20 cellular contexts compared by ENCODE assay signal in the genomic region with DNA sequence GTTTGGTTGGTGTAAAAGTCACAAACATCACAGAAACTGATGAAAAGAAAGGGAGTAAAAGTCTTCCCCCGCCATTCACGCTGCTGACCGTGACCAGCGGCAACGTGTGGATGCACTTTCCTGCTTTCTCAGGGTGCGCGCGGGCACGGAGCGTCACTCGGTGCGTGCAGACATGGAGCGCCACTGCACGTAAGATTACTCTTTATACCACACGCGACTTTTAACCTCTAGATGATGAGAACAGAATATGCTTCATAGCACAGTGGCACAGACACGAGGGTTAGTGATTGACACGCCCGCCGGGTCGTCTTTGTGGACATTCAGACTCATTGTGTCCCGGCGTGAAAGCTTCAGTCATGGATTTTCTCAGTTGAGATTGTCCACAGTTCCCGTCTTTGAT.
"Had no signal": no experiment of that assay in that cellular context is flagged by ENCODE, and none has a peak within 500 bp of the region (broad histone marks: within the 10 kb centered on the region; RNA-seq: fewer than 3 reads in every experiment).

No MANE protein-coding gene starts in this region.

- H3K4me1 Mint-ChIP-seq: naive B cell had no signal

- H3K9me3 ChIP-seq: breast epithelium, ovary, psoas muscle, suprapubic skin, tibial artery had no signal

- H3K27ac ChIP-seq: breast epithelium, ovary, psoas muscle, suprapubic skin, tibial artery had no signal

- H3K27me3 Mint-ChIP-seq: central memory CD8-positive, alpha-beta T cell; naive B cell had no signal

- H3K4me1 ChIP-seq: breast epithelium, psoas muscle, suprapubic skin, tibial artery had no signal

- H3K27ac Mint-ChIP-seq: activated naive CD4-positive, alpha-beta T cell treated with anti-CD3 and anti-CD28 coated beads for 36 hours; naive B cell; nephron progenitor cell; T-helper 2 cell treated with Interferon-gamma antibody and Interleukin-4, amounts not matched to agents 5 μg/mL and 100 μg/mL, for 36 hours had no signal

- H3K4me3 ChIP-seq: breast epithelium, ovary, psoas muscle, suprapubic skin, tibial artery had no signal

- H3K36me3 ChIP-seq: breast epithelium, ovary had no signal

- H3K27me3 ChIP-seq: breast epithelium, ovary, suprapubic skin, tibial artery had no signal

- DNase-seq: activated CD4-positive, alpha-beta T cell treated with anti-CD3 and anti-CD28 coated beads for 4 hours; activated CD4-positive, alpha-beta T cell treated with anti-CD3 and anti-CD28 coated beads, Interleukin-2, amount 50 U/mL, for 4 hours; activated CD4-positive, CD25-positive, alpha-beta regulatory T cell; activated effector memory CD4-positive, alpha-beta T cell treated with Interleukin-2 at 50 U/mL for 16 hours; activated naive CD4-positive, alpha-beta T cell treated with anti-CD3 and anti-CD28 coated beads for 36 hours; dermis blood vessel endothelial cell; effector CD4-positive, alpha-beta T cell; left ventricle myocardium superior; mammary epithelial cell; naive B cell; nephron progenitor cell; ovary; stimulated activated naive CD4-positive, alpha-beta T cell; T-helper 1 cell had no signal

- H3K4me3 Mint-ChIP-seq: activated naive CD4-positive, alpha-beta T cell treated with anti-CD3 and anti-CD28 coated beads for 36 hours; central memory CD8-positive, alpha-beta T cell; nephron progenitor cell; T-helper 2 cell treated with Interferon-gamma antibody and Interleukin-4, amounts not matched to agents 5 μg/mL and 100 μg/mL, for 36 hours had no signal

- ATAC-seq: left ventricle myocardium superior, psoas muscle had no signal

- H3K9me3 Mint-ChIP-seq: activated naive CD4-positive, alpha-beta T cell treated with anti-CD3 and anti-CD28 coated beads for 36 hours; central memory CD8-positive, alpha-beta T cell; naive B cell; nephron progenitor cell; T-helper 2 cell treated with Interferon-gamma antibody and Interleukin-4, amounts not matched to agents 5 μg/mL and 100 μg/mL, for 36 hours had no signal
